Comparison of ENCODE assay signal across 13 cellular contexts in the genomic region with DNA sequence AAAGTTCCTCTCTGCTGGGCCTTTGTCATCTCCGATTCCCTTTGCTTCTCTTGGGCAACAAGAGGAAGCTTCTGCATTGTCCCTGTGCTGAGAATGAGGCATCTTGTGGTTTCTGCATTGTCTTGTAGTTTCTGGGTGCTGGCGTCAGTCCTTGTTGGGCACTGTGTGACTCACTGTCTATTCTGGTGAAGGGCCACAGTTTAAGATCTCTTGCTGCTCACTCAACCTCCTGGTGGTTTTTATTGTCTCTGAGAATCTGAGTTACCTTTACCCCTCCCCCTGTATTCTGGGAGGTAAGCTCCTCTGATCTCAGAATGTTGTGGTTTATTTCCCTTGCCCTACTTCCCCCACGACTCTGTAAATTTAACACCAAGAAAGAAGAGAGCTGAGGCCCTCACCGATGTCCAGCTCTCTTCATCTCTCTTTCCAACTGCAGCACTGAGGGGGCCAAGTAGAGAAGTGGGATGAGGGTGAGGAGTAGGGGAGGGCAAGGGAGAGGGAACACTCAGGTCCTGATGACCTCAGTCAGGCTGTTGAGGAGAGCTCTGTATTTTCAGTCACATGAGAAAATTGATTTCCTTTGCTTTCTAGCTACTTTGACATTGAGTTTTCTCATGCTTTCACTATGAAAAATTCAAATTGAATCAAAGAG.
DNase-seq lines count a peak whose midpoint lies in the region; ATAC-seq and TF ChIP-seq lines count a peak whose summit lies in the region.
"Had no signal": no experiment of that assay in that cellular context is flagged by ENCODE, and none has a peak within 500 bp of the region (broad histone marks: within the 10 kb centered on the region; RNA-seq: fewer than 3 reads in every experiment).

No MANE protein-coding gene starts in this region.

- H3K4me3 ChIP-seq in prostate gland, result no peak overlapping the region

- no peaks in the 10 kb centered on the region for H3K27me3 ChIP-seq in prostate gland (replicated peaks; ENCODE audit: insufficient read depth)

- no peaks in the 10 kb centered on the region for H3K36me3 ChIP-seq in prostate gland

- no peak for ATAC-seq in GM18861 (IDR thresholded peaks at IDR 0.05; ENCODE audit: unreplicated experiment)

- no peak overlapping the region for H3K27ac ChIP-seq in prostate gland

- TF ChIP-seq CTCF in prostate gland (IDR thresholded peaks at IDR 0.05), result no peak

- H3K9me3 ChIP-seq in prostate gland, result no peaks in the 10 kb centered on the region

- 67% methylated on average over 4 of the region's 4 CpGs for WGBS in prostate gland

- TF ChIP-seq POLR2A in prostate gland (IDR thresholded peaks at IDR 0.05), result no peak

- intact Hi-C loops in prostate gland (cut with DNase I), result no loop called here

- no peaks in the 10 kb centered on the region for H3K4me1 ChIP-seq in prostate gland (replicated peaks)

- DNase-seq in GM04503 (ENCODE audit: low read depth), result peak; percentile 80
- DNase-seq in HT1080 (ENCODE audit: low read depth), result peak; percentile 98
- peak; percentile 41 for DNase-seq in T1000 (lab: John Stamatoyannopoulos, UW)
- DNase-seq in islet precursor cell, result peak; percentile 93
- DNase-seq in cerebellar cortex (ENCODE audit: low spot score), result no peak
- DNase-seq in prostate gland (ENCODE audit: low spot score), result no peak
- no peak for DNase-seq in central memory CD4-positive, alpha-beta T cell
- DNase-seq: GF-D8; Karpas-422; kidney; Right ventricle myocardium superior; stimulated activated CD8-positive, alpha-beta memory T cell treated with anti-CD3 and anti-CD28 coated beads, Interleukin-4, amount 100 ng/mL, for 48 hours had no signal

Comparison
In these comparisons a context has a peak if more than half of its experiments do, and no peak if none do; other contexts are left out.
1. DNase-seq: peak in GM04503 (single experiment), HT1080 (single experiment), T1000 (single experiment) and islet precursor cell (single experiment); none in cerebellar cortex (single experiment), prostate gland (single experiment) and central memory CD4-positive, alpha-beta T cell (single experiment).